ENCODE assay signal across 10 cellular contexts in the genomic region with DNA sequence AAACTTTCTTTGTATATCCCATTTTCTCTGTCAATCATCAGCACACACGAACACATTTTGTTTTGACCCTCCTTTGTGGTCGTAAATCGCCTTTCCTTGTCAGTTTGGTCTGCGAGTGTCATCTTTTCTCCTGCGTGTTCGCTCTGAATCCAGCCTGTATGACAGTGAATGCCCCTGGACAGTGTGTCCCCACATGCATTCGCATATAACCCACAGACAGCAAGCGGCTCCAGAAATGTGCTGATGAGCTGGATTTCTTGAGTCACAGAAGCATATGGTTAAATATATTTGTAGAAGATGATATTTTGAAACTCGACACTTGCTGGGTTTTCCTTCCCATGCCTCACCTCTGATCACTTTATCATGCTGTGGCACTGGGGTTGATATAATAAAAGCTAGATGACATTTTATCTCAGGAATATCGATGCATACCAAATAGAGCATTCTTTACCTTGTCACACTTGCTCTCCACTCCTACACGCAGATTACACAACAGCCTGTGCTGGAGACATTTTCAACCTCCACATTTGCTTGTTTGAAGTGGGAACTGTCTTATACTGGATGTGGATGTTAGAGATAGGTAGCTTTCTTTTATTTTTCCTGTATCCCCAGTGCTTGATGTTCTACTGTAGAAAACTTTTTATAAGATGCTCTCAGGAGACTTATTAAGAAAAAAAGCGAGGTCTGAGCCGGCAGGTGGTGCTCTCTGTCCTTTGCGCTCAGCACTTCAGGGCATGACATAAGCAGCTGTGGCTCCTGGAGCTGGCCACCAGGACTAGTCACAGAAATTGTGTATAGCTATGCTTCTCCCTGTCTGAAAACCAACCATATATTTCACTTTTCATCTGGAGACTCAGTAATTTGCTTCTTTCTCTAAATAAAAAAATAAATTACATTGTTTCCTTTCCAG.
DNase-seq lines count a peak whose midpoint lies in the region; ATAC-seq and TF ChIP-seq lines count a peak whose summit lies in the region.
"Had no signal": no experiment of that assay in that cellular context is flagged by ENCODE, and none has a peak within 500 bp of the region (broad histone marks: within the 10 kb centered on the region; RNA-seq: fewer than 3 reads in every experiment).

No MANE protein-coding gene starts in this region.

- in situ Hi-C loops in ACHN (cut with HindIII; ENCODE audit: low pct_ligation_motif_present, low pct_unique_long_range_greater_than_20kb, low sequenced_read_pairs) (no loop called here), GM23248 (cut with MboI) (no loop called here)

- intact Hi-C loops in left ventricle myocardium inferior (cut with micrococcal nuclease) = no loop called here
- intact Hi-C loops in aorta (cut with DNase I) = loop anchor here in 1 of 2 donors (10.0 kb wide), 1 partner anchor 1231 kb away; no protein-coding TSS in a partner anchor
- intact Hi-C loops in upper lobe of right lung (cut with DNase I) = no loop called here

- no peaks in the 10 kb centered on the region for H3K9me3 ChIP-seq in GM23248 (ENCODE audit: low read depth)
- no peaks in the 10 kb centered on the region for H3K9me3 ChIP-seq in SJCRH30 (replicated peaks)
- no peaks in the 10 kb centered on the region for H3K9me3 ChIP-seq in left ventricle myocardium inferior (replicated peaks)
- H3K9me3 ChIP-seq in aorta (ENCODE audit: control insufficient read depth, low read length) = no peaks in the 10 kb centered on the region
- H3K9me3 ChIP-seq in upper lobe of right lung = no peaks in the 10 kb centered on the region

- 54 to 57% methylated on average over 14 of the region's 14 CpGs for WGBS in GM23248 (ENCODE audit: low coverage in 1 of 2, low lambda C conversion rate in 2 of 2, missing lambda C conversion rate in 2 of 2), 2 experiments
- 71 to 75% methylated on average over 14 of the region's 14 CpGs for WGBS in aorta, 2 donors

- ATAC-seq in HG02852 (IDR thresholded peaks at IDR 0.05; ENCODE audit: unreplicated experiment) (no peak), aorta (ENCODE audit: low FRiP score) (no peak), upper lobe of right lung (no peak)

- H4K20me1 ChIP-seq in GM23248 (ENCODE audit: insufficient read depth) = no peaks in the 10 kb centered on the region

- no peaks in the 10 kb centered on the region for H3K9me2 ChIP-seq in GM23248 (ENCODE audit: insufficient read depth)

- H3K27me3 ChIP-seq in GM23248 (replicated peaks; ENCODE audit: insufficient read depth) (peaks cover 14% of the 10 kb centered on the region; the same call in 1 of the 2 replicates), SJCRH30 (no peaks in the 10 kb centered on the region), left ventricle myocardium inferior (ENCODE audit: low read depth) (no peaks in the 10 kb centered on the region), aorta (ENCODE audit: control insufficient read depth in 1 of 2, insufficient read depth in 2 of 2, low read length in 1 of 2) (no peaks in the 10 kb centered on the region), upper lobe of right lung (no peaks in the 10 kb centered on the region)

- H3K4me2 ChIP-seq in GM23248 (ENCODE audit: unreplicated experiment) = no peak overlapping the region

- H3K9ac ChIP-seq in GM23248 = no peak overlapping the region

- H3F3A ChIP-seq in GM23248 (ENCODE audit: insufficient read depth) = no peaks in the 10 kb centered on the region

- H3K36me3 ChIP-seq in GM23248 (ENCODE audit: low read depth) (no peaks in the 10 kb centered on the region), SJCRH30 (no peaks in the 10 kb centered on the region), left ventricle myocardium inferior (no peaks in the 10 kb centered on the region), aorta (ENCODE audit: control insufficient read depth in 1 of 2, insufficient read depth in 2 of 2, low read length in 1 of 2) (no peaks in the 10 kb centered on the region), upper lobe of right lung (no peaks in the 10 kb centered on the region)

- TF ChIP-seq CTCF in fibroblast of villous mesenchyme (IDR thresholded peaks at IDR 0.05; ENCODE audit: insufficient read depth, low read depth, low read length) = no peak
- no peak for TF ChIP-seq CTCF in left ventricle myocardium inferior (IDR thresholded peaks at IDR 0.05; ENCODE audit: borderline replicate concordance)
- TF ChIP-seq CTCF in upper lobe of right lung (IDR thresholded peaks at IDR 0.05) = no peak

- H3K4me3 ChIP-seq in GM23248 = no peak overlapping the region
- H3K4me3 ChIP-seq in SJCRH30 = no peak overlapping the region
- H3K4me3 ChIP-seq in fibroblast of villous mesenchyme (ENCODE audit: low read depth, low read length) = no peak overlapping the region
- H3K4me3 ChIP-seq in left ventricle myocardium inferior = no peak overlapping the region
- no peak overlapping the region for H3K4me3 ChIP-seq in aorta (ENCODE audit: low read length in 2 of 2)
- no peak overlapping the region for H3K4me3 ChIP-seq in upper lobe of right lung

- H3K79me2 ChIP-seq in GM23248 (ENCODE audit: insufficient read depth) = no peaks in the 10 kb centered on the region

- no peak overlapping the region for H2AFZ ChIP-seq in GM23248

- no peak overlapping the region for H3K27ac ChIP-seq in GM23248
- H3K27ac ChIP-seq in SJCRH30 = no peak overlapping the region
- H3K27ac ChIP-seq in left ventricle myocardium inferior (replicated peaks) = no peak overlapping the region
- no peak overlapping the region for H3K27ac ChIP-seq in aorta (ENCODE audit: low read depth in 1 of 2, low read length in 2 of 2)
- H3K27ac ChIP-seq in upper lobe of right lung = no peak overlapping the region

- H3K4me1 ChIP-seq in GM23248 (ENCODE audit: insufficient read depth) (no peaks in the 10 kb centered on the region), SJCRH30 (no peaks in the 10 kb centered on the region), left ventricle myocardium inferior (no peaks in the 10 kb centered on the region), aorta (ENCODE audit: control insufficient read depth in 1 of 2, insufficient read depth in 2 of 2, low read length in 2 of 2) (no peaks in the 10 kb centered on the region), upper lobe of right lung (no peaks in the 10 kb centered on the region)

- DNase-seq in ACHN = peak; percentile 16
- DNase-seq in GM23248 = peak; percentile 32
- DNase-seq in SJCRH30 = peak; percentile 38 to 60
- DNase-seq in fibroblast of villous mesenchyme (ENCODE audit: low read depth) = peak; percentile 2
- no peak for DNase-seq in left ventricle myocardium inferior
- DNase-seq in aorta = no peak
- no peak for DNase-seq in upper lobe of right lung
- DNase-seq: activated CD4-positive, alpha-beta T cell treated with anti-CD3 and anti-CD28 coated beads for 4 hours; NCI-H187 had no signal

Comparison
In these comparisons a context has a peak if more than half of its experiments do, and no peak if none do; other contexts are left out.
1. DNase-seq: peak in ACHN (single experiment), GM23248 (single experiment), SJCRH30 (2 of 2) and fibroblast of villous mesenchyme (single experiment); none in left ventricle myocardium inferior (single experiment), aorta (0 of 2) and upper lobe of right lung (single experiment).